In genomic region chr6:138473144-138473543, GRCh38 we compare ENCODE assay signal across 10 cellular contexts. TPM values are rescaled to one million over a fixed set of nuclear protein-coding genes. Genes with fewer than 3 reads are reported as not detected.
"Had no signal": no experiment of that assay in that cellular context is flagged by ENCODE, and none has a peak within 500 bp of the region (broad histone marks: within the 10 kb centered on the region; RNA-seq: fewer than 3 reads in every experiment).

No MANE protein-coding gene starts in this region.

- H3K4me1 Mint-ChIP-seq: IgD-negative memory B cell had no signal

- H3K9me3 ChIP-seq: HAP-1 had no signal

- H3K4me3 Mint-ChIP-seq: HFFc6, IgD-negative memory B cell had no signal

- H3K36me3 Mint-ChIP-seq: IgD-negative memory B cell had no signal

- H3K27ac Mint-ChIP-seq: HFFc6, IgD-negative memory B cell had no signal

- ATAC-seq: HCT116 had no signal

- H3K27ac ChIP-seq: GM23248, HL-60, KMS-11 had no signal

- DNase-seq: GM23248, GOT3, H7, HFFc6, KBM-7 had no signal

- H3K4me3 ChIP-seq: GM23248, HAP-1 had no signal

- H3K9me3 Mint-ChIP-seq: HFFc6, IgD-negative memory B cell had no signal

RNA-seq across cellular contexts. Expression of gene NHSL1, which starts 26.1 kb away (rescaled TPM):
- polyA plus RNA-seq: IgD-negative memory B cell had no signal
